Comparison of ENCODE assay signal across 25 cellular contexts in genomic region chr2:3159801-3160545, GRCh38.
"Had no signal": no experiment of that assay in that cellular context is flagged by ENCODE, and none has a peak within 500 bp of the region (broad histone marks: within the 10 kb centered on the region; RNA-seq: fewer than 3 reads in every experiment).

No MANE protein-coding gene starts in this region.

- H3K4me3 Mint-ChIP-seq: activated CD8-positive, alpha-beta memory T cell treated with anti-CD3 and anti-CD28 coated beads, Interleukin-2, amount 10 ng/mL, durations not matched to agents 7 days and 5 days; activated naive CD8-positive, alpha-beta T cell treated with anti-CD3 and anti-CD28 coated beads for 36 hours; activated T-cell treated with anti-CD3 and anti-CD28 coated beads, Interleukin-2, amount 50 U/mL, for 4 hours; T-helper 1 cell treated with Interleukin-12 subunit alpha and Interleukin-12 subunit beta and Interleukin-4 antibody, amounts not matched to agents 30 μg/mL and 1 μg/mL, for 36 hours; WTC11 had no signal

- H3K27ac ChIP-seq: brain microvascular endothelial cell, cardiac muscle cell, SK-N-MC had no signal

- ATAC-seq: activated CD8-positive, alpha-beta memory T cell treated with anti-CD3 and anti-CD28 coated beads, Interleukin-2, amount 10 ng/mL, durations not matched to agents 7 days and 5 days; activated T-cell treated with anti-CD3 and anti-CD28 coated beads, Interleukin-2, amount 50 U/mL, for 4 hours; K562; Panc1; Right ventricle myocardium inferior; WTC11 had no signal

- H3K4me3 ChIP-seq: cardiac muscle cell, K562, SK-N-MC had no signal

- DNase-seq: activated CD4-positive, alpha-beta T cell treated with anti-CD3 and anti-CD28 coated beads for 48 hours; activated CD4-positive, alpha-beta T cell treated with anti-CD3 and anti-CD28 coated beads, Interleukin-2, amount 50 U/mL, for 4 hours; activated CD4-positive, CD25-positive, alpha-beta regulatory T cell treated with anti-CD3 and anti-CD28 coated beads, Interleukin-2, amount 50 U/mL, for 72 hours; activated CD8-positive, alpha-beta memory T cell treated with anti-CD3 and anti-CD28 coated beads, Interleukin-2, amount 10 ng/mL, durations not matched to agents 7 days and 5 days; activated effector memory CD4-positive, alpha-beta T cell treated with anti-CD3 and anti-CD28 coated beads, Interleukin-2, amount 50 U/mL, for 16 hours; activated naive CD4-positive, alpha-beta T cell treated with Interleukin-2 at 50 U/mL for 16 hours; activated naive CD8-positive, alpha-beta T cell treated with anti-CD3 and anti-CD28 coated beads for 36 hours; activated T-cell treated with anti-CD3 and anti-CD28 coated beads, Interleukin-2, amount 50 U/mL, for 4 hours; Karpas-422; MM.1S; NCI-H1105; NCI-H1436 treated with DMSO at 0.1 percent for 48 hours; NCI-H2081; NCI-H226; NCI-H526 treated with DMSO at 0.1 percent for 48 hours; NCI-H82; RPMI8226 had no signal

- H3K27ac Mint-ChIP-seq: activated CD8-positive, alpha-beta memory T cell treated with anti-CD3 and anti-CD28 coated beads, Interleukin-2, amount 10 ng/mL, durations not matched to agents 7 days and 5 days; activated naive CD8-positive, alpha-beta T cell treated with anti-CD3 and anti-CD28 coated beads for 36 hours; T-helper 1 cell treated with Interleukin-12 subunit alpha and Interleukin-12 subunit beta and Interleukin-4 antibody, amounts not matched to agents 30 μg/mL and 1 μg/mL, for 36 hours; WTC11 had no signal

- H3K27me3 ChIP-seq: brain microvascular endothelial cell, cardiac muscle cell had no signal

- H3K4me1 Mint-ChIP-seq: activated CD8-positive, alpha-beta memory T cell treated with anti-CD3 and anti-CD28 coated beads, Interleukin-2, amount 10 ng/mL, durations not matched to agents 7 days and 5 days; activated naive CD8-positive, alpha-beta T cell treated with anti-CD3 and anti-CD28 coated beads for 36 hours; WTC11 had no signal

- H3K27me3 Mint-ChIP-seq: activated CD8-positive, alpha-beta memory T cell treated with anti-CD3 and anti-CD28 coated beads, Interleukin-2, amount 10 ng/mL, durations not matched to agents 7 days and 5 days; activated naive CD8-positive, alpha-beta T cell treated with anti-CD3 and anti-CD28 coated beads for 36 hours had no signal

- H3K36me3 ChIP-seq: brain microvascular endothelial cell, cardiac muscle cell had no signal
